1 cellular context compared by ENCODE assay signal in genomic region chr4:77156533-77156911, GRCh38.
TF ChIP-seq lines count a peak whose summit lies in the region.

No MANE protein-coding gene starts in this region.

TF ChIP-seq in IMR-90, 13 proteins besides CTCF, POLR2A, EP300 and RAD21:
- TF ChIP-seq ELK1 (IDR thresholded peaks at IDR 0.05; ENCODE audit: borderline replicate concordance, low read depth, low read length) (no peak), RFX5 (IDR thresholded peaks at IDR 0.05; ENCODE audit: low read depth, low read length) (peak; percentile 95), MAFK (IDR thresholded peaks at IDR 0.05; ENCODE audit: low read depth, low read length) (no peak), SMC3 (IDR thresholded peaks at IDR 0.05; ENCODE audit: low read depth, low read length) (no peak), NFE2L2 (IDR thresholded peaks at IDR 0.05; ENCODE audit: low read depth, low read length) (no peak), FOS (IDR thresholded peaks at IDR 0.05; ENCODE audit: low read depth, low read length) (peak; percentile 53; the same call in 1 of the 2 replicates), CEBPB (IDR thresholded peaks at IDR 0.05; ENCODE audit: low read depth, low read length) (peak; percentile 6; the same call in 1 of the 2 replicates), MAZ (IDR thresholded peaks at IDR 0.05; ENCODE audit: borderline replicate concordance, low read depth, low read length) (no peak), USF2 (IDR thresholded peaks at IDR 0.05; ENCODE audit: low read depth, low read length) (no peak; the same call in 1 of the 2 replicates)
TF ChIP-seq in IMR-90: peak in this region for 3.
